In genomic region chr14:99240512-99241313, GRCh38 we compare ENCODE assay signal across 1 cellular context.
TF ChIP-seq lines count a peak whose summit lies in the region.

No MANE protein-coding gene starts in this region.

TF ChIP-seq in GM23338, 12 proteins besides CTCF, POLR2A, EP300 and RAD21 (continued from another document):
- TF ChIP-seq ZNF462 (CRISPR knock-in tag; IDR thresholded peaks at IDR 0.05) (no peak), STAT1 (IDR thresholded peaks at IDR 0.05; ENCODE audit: unreplicated experiment) (no peak)
TF ChIP-seq in GM23338: peak in this region for 0.
